In genomic region chr3:44439499-44440295, GRCh38 we compare ENCODE assay signal across 9 cellular contexts. TPM values are rescaled to one million over a fixed set of nuclear protein-coding genes. Genes with fewer than 3 reads are reported as not detected.
DNase-seq lines count a peak whose midpoint lies in the region; ATAC-seq, FAIRE-seq and TF ChIP-seq lines count a peak whose summit lies in the region.
"Had no signal": no experiment of that assay in that cellular context is flagged by ENCODE, and none has a peak within 500 bp of the region (broad histone marks: within the 10 kb centered on the region; RNA-seq: fewer than 3 reads in every experiment).

No MANE protein-coding gene starts in this region.

- H3K4me1 ChIP-seq in adrenal gland (replicated peaks in 1 of 2): peaks cover 0 to 32% of the 10 kb centered on the region in 2 donors
- H3K4me1 ChIP-seq in HepG2 (ENCODE audit: insufficient read depth, low read length): peaks cover 45% of the 10 kb centered on the region

- intact Hi-C loops in adrenal gland (cut with DNase I) (no loop called here), HepG2 (cut with micrococcal nuclease; ENCODE audit: unreplicated experiment) (loop anchor here (1.0 to 5.0 kb wide), 3 partner anchors 39 to 117 kb away; partner anchors contain the start of gene TCAIM)

- no peaks in the 10 kb centered on the region for H3K27me3 ChIP-seq in SU-DHL-6 (ENCODE audit: low read length)
- H3K27me3 ChIP-seq in adrenal gland: no peaks in the 10 kb centered on the region
- no peaks in the 10 kb centered on the region for H3K27me3 ChIP-seq in HepG2 (ENCODE audit: control insufficient read depth in 1 of 2, insufficient read depth in 2 of 2, low read length in 2 of 2)

- H3K9me2 ChIP-seq in SU-DHL-6 (replicated peaks; ENCODE audit: insufficient read depth, low read length): no peaks in the 10 kb centered on the region

- BruUV-seq in HepG2 (replicated peaks; lab: Mats Ljungman, UMichigan): TSS peak; percentile 96

- ATAC-seq in GM18505 (IDR thresholded peaks at IDR 0.05; ENCODE audit: unreplicated experiment) (peak; percentile 87), HG02981 (IDR thresholded peaks at IDR 0.05; ENCODE audit: unreplicated experiment) (peak; percentile 97), HepG2 (peak; percentile 99)
- ATAC-seq: Panc1 had no signal

- H3K4me2 ChIP-seq in SU-DHL-6 (ENCODE audit: low read depth, low read length, poor library complexity, severe bottlenecking): peak overlapping the region; percentile 28
- H3K4me2 ChIP-seq in HepG2 (ENCODE audit: low read depth, low read length): peak overlapping the region; percentile 97

- H3K79me2 ChIP-seq in SU-DHL-6 (ENCODE audit: insufficient read depth, low read length) (no peaks in the 10 kb centered on the region), HepG2 (ENCODE audit: insufficient read depth, low read length) (no peaks in the 10 kb centered on the region)

- H3K9ac ChIP-seq in SU-DHL-6 (ENCODE audit: low read length) (no peak overlapping the region; the same call in 1 of the 2 replicates), HepG2 (ENCODE audit: insufficient read depth, low read depth, low read length) (peak overlapping the region; percentile 79)

- no peak; the same call in 1 of the 2 replicates for TF ChIP-seq RAD21 in HepG2 (CRISPR knock-in tag; IDR thresholded peaks at IDR 0.05)

- WGBS in adrenal gland, 4 donors: 24 to 52% (median 34%) methylated on average over 7 of the region's 7 CpGs
- 0% methylated on average over 7 of the region's 7 CpGs for WGBS in HepG2 (ENCODE audit: low lambda C conversion rate)

- no peaks in the 10 kb centered on the region for H3K9me3 ChIP-seq in SU-DHL-6 (ENCODE audit: insufficient read depth, low read length)
- no peaks in the 10 kb centered on the region for H3K9me3 ChIP-seq in adrenal gland (replicated peaks in 1 of 3)
- no peaks in the 10 kb centered on the region for H3K9me3 ChIP-seq in HepG2 (ENCODE audit: low read length)

- CTCF ChIA-PET in HepG2 (lab: Yijun Ruan, JAX; ENCODE audit: low intra/inter-chr PET ratio, low total read pairs): no interaction called here

- H3K4me3 ChIP-seq in SU-DHL-6 (ENCODE audit: insufficient read depth, low read length, poor library complexity, severe bottlenecking): no peak overlapping the region
- peak overlapping the region in 1 of 4 donors; percentile 25 for H3K4me3 ChIP-seq in adrenal gland
- H3K4me3 ChIP-seq in HepG2 (replicated peaks in 1 of 3; ENCODE audit: insufficient read depth in 1 of 3, low read depth in 2 of 3, low read length in 3 of 3): peak overlapping the region; percentile 21 to 54 (median 54)

- peak; percentile 60 to 94 (median 74) for DNase-seq in adrenal gland
- peak; percentile 97 for DNase-seq in HepG2 (ENCODE audit: low spot score)
- DNase-seq in stimulated activated CD4-positive, alpha-beta T cell treated with anti-CD3 and anti-CD28 coated beads, TNF-alpha, amount 100 ng/mL, for 48 hours (ENCODE audit: low read depth in 3 of 3): peak; percentile 38 to 72 (median 55)
- no peak for DNase-seq in NCI-H748 treated with DMSO at 0.1 percent for 48 hours (lab: John Stamatoyannopoulos, UW)
- DNase-seq in COLO668 (lab: John Stamatoyannopoulos, UW; ENCODE audit: unreplicated experiment): no peak

- TF ChIP-seq POLR2A in GM18505 (IDR thresholded peaks at IDR 0.05; ENCODE audit: borderline replicate concordance, extremely low read depth, insufficient read depth, insufficient read length) (peak; percentile 60), adrenal gland (IDR thresholded peaks at IDR 0.05) (peak; percentile 30 to 34), HepG2 (IDR thresholded peaks at IDR 0.05; ENCODE audit: insufficient read depth in 1 of 2, low read depth in 2 of 2, low read length in 2 of 2) (peak; percentile 36 to 42; a peak in 2 of 4 replicates)

- POLR2A ChIA-PET in HepG2 (lab: Yijun Ruan, JAX): interaction anchor here (0.8 to 2.2 kb wide), 18 partner anchors 9 to 118 kb away, joined by 3 to 43 read pairs (median 6); partner anchors contain the start of genes TCAIM and ZNF445

- FAIRE-seq in HepG2 (lab: Jason Lieb, UNC): peak; percentile 99

- H3K27ac ChIP-seq in SU-DHL-6 (ENCODE audit: low read depth, low read length) (peak overlapping the region; percentile 65), adrenal gland (peak overlapping the region; percentile 76 to 97 (median 82)), HepG2 (ENCODE audit: extremely low read length, insufficient read depth, low read length) (peak overlapping the region; percentile 93)

- H2AFZ ChIP-seq in SU-DHL-6 (ENCODE audit: low read depth, low read length, severe bottlenecking) (no peak overlapping the region), HepG2 (ENCODE audit: low read length) (no peak overlapping the region)

- TF ChIP-seq EP300 in HepG2 (IDR thresholded peaks at IDR 0.05; ENCODE audit: low read depth in 2 of 2, low read length in 2 of 2) (peak; percentile 68 to 82; a peak in 3 of 4 replicates), HepG2 (CRISPR knock-in tag; IDR thresholded peaks at IDR 0.05; ENCODE audit: borderline replicate concordance) (peak; percentile 82)

- H4K20me1 ChIP-seq in SU-DHL-6 (ENCODE audit: low read depth, low read length) (no peaks in the 10 kb centered on the region), HepG2 (ENCODE audit: insufficient read depth, low read length) (no peaks in the 10 kb centered on the region)

- in situ Hi-C loops in HepG2 (cut with HindIII; ENCODE audit: extremely low pct_ligation_motif_present, low pct_unique_long_range_greater_than_20kb): loop anchor here (10.0 kb wide), 1 partner anchor 115 kb away; no protein-coding TSS in a partner anchor

- TF ChIP-seq CTCF in SU-DHL-6 (IDR thresholded peaks at IDR 0.05; ENCODE audit: insufficient read depth, low read length, poor library complexity, severe bottlenecking) (no peak), adrenal gland (IDR thresholded peaks at IDR 0.05) (no peak), HepG2 (CRISPR knock-in tag; IDR thresholded peaks at IDR 0.05) (peak; percentile 17)

- H3K36me3 ChIP-seq in SU-DHL-6 (ENCODE audit: low read length) (no peaks in the 10 kb centered on the region), adrenal gland (replicated peaks in 1 of 2) (no peaks in the 10 kb centered on the region), HepG2 (replicated peaks in 1 of 2; ENCODE audit: control insufficient read depth in 1 of 2, insufficient read depth in 2 of 2, low read length in 2 of 2) (peaks cover 2 to 16% of the 10 kb centered on the region in 2 experiments; a peak in 3 of 5 replicates)

- peaks cover 5% of the 10 kb centered on the region; the same call in 1 of the 2 replicates for H3F3A ChIP-seq in SU-DHL-6 (ENCODE audit: insufficient read depth)

TF ChIP-seq in HepG2, 621 proteins besides CTCF, POLR2A, EP300 and RAD21 (continues in another document):
- TF ChIP-seq ARID3A (IDR thresholded peaks at IDR 0.05; ENCODE audit: low read depth, low read length) (peak; percentile 13; the same call in 1 of the 2 replicates), ZNF703 (CRISPR knock-in tag; IDR thresholded peaks at IDR 0.05; ENCODE audit: borderline replicate concordance) (peak; percentile 89), ZBTB25 (CRISPR knock-in tag; IDR thresholded peaks at IDR 0.05) (peak; percentile 77), ZNF282 (IDR thresholded peaks at IDR 0.05; ENCODE audit: partially characterized antibody) (no peak)

RNA-seq across cellular contexts. Expression of gene ZNF445, which starts 37.8 kb away (rescaled TPM):
- total RNA-seq in adrenal gland: 10 to 100 TPM in 4 of 8 donors, 1 to 10 TPM in 4; 5.8 to 21.1 (median 11.6) TPM
- polyA plus RNA-seq in adrenal gland: 1 to 10 TPM; 2.6 to 6.1 (median 4.7) TPM
- 10.3 and 11.8 TPM in 2 replicates for total RNA-seq in HepG2 (2016; rRNA removed; fragmentation: Illumina TruSeq; extraction: Trizol)
- 4.8 and 8.2 TPM in 2 replicates for total RNA-seq in HepG2 (2016; cell fraction: cytosol; rRNA removed; fragmentation: Illumina TruSeq; extraction: Trizol; ENCODE audit: low read depth)
- total RNA-seq in HepG2 (2016; cell fraction: insoluble cytoplasmic fraction; rRNA removed; fragmentation: Illumina TruSeq; extraction: Trizol): 10.6 and 11.9 TPM in 2 replicates
- total RNA-seq in HepG2 (2016; cell fraction: membrane; rRNA removed; fragmentation: Illumina TruSeq; extraction: Trizol): 3.9 and 4.0 TPM in 2 replicates
- 12.8 and 14.4 TPM in 2 replicates for total RNA-seq in HepG2 (2016; cell fraction: nucleus; rRNA removed; fragmentation: Illumina TruSeq; extraction: Trizol)
- polyA plus RNA-seq in HepG2 (2011; rRNA removed): 4.4 and 5.3 TPM in 2 replicates
- polyA plus RNA-seq in HepG2 (2011; cell fraction: cytosol; rRNA removed): 1.9 and 2.2 TPM in 2 replicates
- 10.1 and 12.2 TPM in 2 replicates for polyA plus RNA-seq in HepG2 (2011; cell fraction: nucleus; rRNA removed)
- 4.4 and 5.3 TPM in 2 replicates for polyA plus RNA-seq in HepG2 (2012)
- 0.20 TPM in 2 replicates for polyA plus RNA-seq in HepG2 (2016; cell fraction: cytosol; fragmentation: Illumina TruSeq; extraction: Trizol; ENCODE audit: low read depth)
- 4.7 TPM in 2 replicates for polyA plus RNA-seq in HepG2 (2016; cell fraction: insoluble cytoplasmic fraction; fragmentation: Illumina TruSeq; extraction: Trizol; ENCODE audit: low read depth)
- 0.71 and 0.95 TPM in 2 replicates for polyA plus RNA-seq in HepG2 (2016; cell fraction: membrane; fragmentation: Illumina TruSeq; extraction: Trizol; ENCODE audit: low read depth)
- polyA plus RNA-seq in HepG2 (2016; cell fraction: nucleus; fragmentation: Illumina TruSeq; extraction: Trizol; ENCODE audit: insufficient read depth, low read depth): 22.5 and 25.6 TPM in 2 replicates
- 12.7 and 16.2 TPM in 2 replicates for polyA minus RNA-seq in HepG2 (2011; rRNA and poly(A)+ RNA removed; ENCODE audit: low replicate concordance)
- 5.2 and 5.8 TPM in 2 replicates for polyA minus RNA-seq in HepG2 (2011; cell fraction: cytosol; rRNA and poly(A)+ RNA removed)
- polyA minus RNA-seq in HepG2 (2011; cell fraction: nucleus; rRNA and poly(A)+ RNA removed): 19.8 and 20.3 TPM in 2 replicates

Comparison
In these comparisons a context has a peak if more than half of its experiments do, and no peak if none do; other contexts are left out.
1. DNase-seq: peak in adrenal gland (7 of 7), HepG2 (single experiment) and stimulated activated CD4-positive, alpha-beta T cell treated with anti-CD3 and anti-CD28 coated beads, TNF-alpha, amount 100 ng/mL, for 48 hours (3 of 3); none in NCI-H748 treated with DMSO at 0.1 percent for 48 hours (single experiment) and COLO668 (single experiment).
2. Peak in every context shown above with its lines, with median percentiles within 50 percentile points of each other: ATAC-seq, POLR2A ChIP-seq and H3K27ac ChIP-seq.